ENCODE assay signal across 9 cellular contexts in the genomic region with DNA sequence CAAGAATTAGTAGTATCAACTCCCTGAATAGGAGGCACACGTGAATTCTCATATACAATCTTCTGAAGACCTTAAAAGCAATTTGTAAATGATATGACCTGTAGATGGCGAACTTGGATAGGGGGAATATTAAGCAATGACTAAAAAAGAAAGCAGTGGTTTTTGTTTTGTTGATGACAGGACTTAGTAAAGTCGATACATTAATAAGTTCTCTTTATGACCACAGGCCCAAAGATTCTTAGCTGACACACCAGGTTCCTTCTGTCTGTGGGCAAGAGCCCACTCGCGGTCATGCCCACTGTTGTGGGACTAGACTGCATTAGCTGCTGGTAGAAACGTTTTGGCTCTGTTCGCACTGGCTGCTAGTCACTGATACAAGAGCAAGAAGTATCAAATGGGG. TPM values are rescaled to one million over a fixed set of nuclear protein-coding genes. Genes with fewer than 3 reads are reported as not detected.
DNase-seq lines count a peak whose midpoint lies in the region; ATAC-seq and TF ChIP-seq lines count a peak whose summit lies in the region.
"Had no signal": no experiment of that assay in that cellular context is flagged by ENCODE, and none has a peak within 500 bp of the region (broad histone marks: within the 10 kb centered on the region; RNA-seq: fewer than 3 reads in every experiment).

No MANE protein-coding gene starts in this region.

- ATAC-seq in GM21381 (IDR thresholded peaks at IDR 0.05; ENCODE audit: unreplicated experiment) (peak; percentile 77), HG03469 (IDR thresholded peaks at IDR 0.05; ENCODE audit: unreplicated experiment) (peak; percentile 83)

- H3K27ac Mint-ChIP-seq in nephron: no peak overlapping the region

- H3K27me3 ChIP-seq in MG63: no peaks in the 10 kb centered on the region

- H3K4me3 Mint-ChIP-seq in nephron: no peak overlapping the region

- no peaks in the 10 kb centered on the region for H3K4me1 Mint-ChIP-seq in nephron

- no peaks in the 10 kb centered on the region for H3K9me3 ChIP-seq in MG63
- H3K9me3 ChIP-seq: HAP-1 had no signal

- H3K36me3 ChIP-seq in MG63: no peaks in the 10 kb centered on the region
- H3K36me3 ChIP-seq: HAP-1 had no signal

- DNase-seq in activated effector memory CD4-positive, alpha-beta T cell treated with Interleukin-2 at 50 U/mL for 16 hours: peak; percentile 1
- DNase-seq in activated effector memory CD4-positive, alpha-beta T cell treated with anti-CD3 and anti-CD28 coated beads, Interleukin-2, amount 50 U/mL, for 16 hours: no peak
- peak; percentile 45 for DNase-seq in NCI-H82 treated with DMSO at 0.1 percent for 48 hours (lab: John Stamatoyannopoulos, UW; ENCODE audit: unreplicated experiment)
- DNase-seq in dermis microvascular lymphatic vessel endothelial cell (ENCODE audit: low read depth in 2 of 2): peak; percentile 51 to 62
- DNase-seq in MG63: no peak

- no peaks in the 10 kb centered on the region for H3K36me3 Mint-ChIP-seq in nephron (ENCODE audit: low read depth)

- no peaks in the 10 kb centered on the region for H3K9me3 Mint-ChIP-seq in nephron

- no peaks in the 10 kb centered on the region for H3K27me3 Mint-ChIP-seq in nephron (ENCODE audit: low read depth)

- H3K4me3 ChIP-seq in MG63: no peak overlapping the region
- H3K4me3 ChIP-seq: HAP-1 had no signal

- peak; percentile 60 to 72 (median 60) for TF ChIP-seq CTCF in nephron (IDR thresholded peaks at IDR 0.05; ENCODE audit: unreplicated experiment in 3 of 3)

RNA-seq across cellular contexts. Expression of a gene that starts 30.8 kb away (rescaled TPM):
- 1.0 and 1.2 TPM in 2 replicates for total RNA-seq in dermis microvascular lymphatic vessel endothelial cell
- total RNA-seq in MG63 (2014; rRNA removed; shearing (Covaris generic); ENCODE audit: low replicate concordance): 2.1 and 8.8 TPM in 2 replicates

RNA-seq across cellular contexts. Expression of a gene that starts 42.2 kb away (rescaled TPM):
- 11.9 and 12.5 TPM in 2 replicates for total RNA-seq in dermis microvascular lymphatic vessel endothelial cell
- 4.1 and 7.6 TPM in 2 replicates for total RNA-seq in MG63 (2014; rRNA removed; shearing (Covaris generic); ENCODE audit: low replicate concordance)

Comparison
In these comparisons a context has a peak if more than half of its experiments do, and no peak if none do; other contexts are left out.
1. DNase-seq: peak in activated effector memory CD4-positive, alpha-beta T cell treated with Interleukin-2 at 50 U/mL for 16 hours (single experiment), NCI-H82 treated with DMSO at 0.1 percent for 48 hours (single experiment) and dermis microvascular lymphatic vessel endothelial cell (2 of 2); none in activated effector memory CD4-positive, alpha-beta T cell treated with anti-CD3 and anti-CD28 coated beads, Interleukin-2, amount 50 U/mL, for 16 hours (single experiment) and MG63 (single experiment).